In the genomic region with DNA sequence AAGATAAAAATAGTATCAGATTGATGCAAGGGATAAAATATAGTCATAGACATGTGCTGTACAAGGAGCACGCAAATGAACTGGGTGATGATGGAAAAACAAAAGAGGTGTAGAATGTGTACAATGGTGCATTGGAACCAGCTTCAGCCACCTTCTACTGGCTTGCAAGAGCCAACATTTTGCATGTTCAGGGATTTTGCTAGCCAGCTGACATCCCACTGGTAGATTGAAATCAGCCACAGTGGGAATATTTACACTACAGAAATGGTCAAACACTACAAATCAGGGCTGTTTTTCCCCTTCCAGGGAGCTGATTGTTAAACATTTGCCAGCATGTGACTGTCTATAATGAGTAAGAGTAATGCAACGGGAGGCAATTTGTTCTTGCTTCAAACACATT, we compare ENCODE assay signal across 28 cellular contexts. TPM values are rescaled to one million over a fixed set of nuclear protein-coding genes. Genes with fewer than 3 reads are reported as not detected.
"Had no signal": no experiment of that assay in that cellular context is flagged by ENCODE, and none has a peak within 500 bp of the region (broad histone marks: within the 10 kb centered on the region; RNA-seq: fewer than 3 reads in every experiment).

No MANE protein-coding gene starts in this region.

- H3K4me1 Mint-ChIP-seq: activated B cell treated with CpG ODN at 0.5 μM for 24 hours; activated T-helper 17 cell treated with anti-CD3 and anti-CD28 coated beads, Interleukin-2, amount 50 U/mL, for 72 hours; immature natural killer cell; naive thymus-derived CD4-positive, alpha-beta T cell; stimulated activated effector memory CD8-positive, alpha-beta T cell treated with anti-CD3 and anti-CD28 coated beads, Interleukin-12 subunit alpha, Interleukin-12 subunit beta, amount 100 ng/mL, for 72 hours had no signal

- H3K4me3 ChIP-seq: gastroesophageal sphincter, skin epidermis, stomach, thyroid gland, upper lobe of left lung, vagina had no signal

- H3K9me3 Mint-ChIP-seq: activated B cell treated with CpG ODN at 0.5 μM for 24 hours; activated T-cell treated with anti-CD3 and anti-CD28 coated beads, Interleukin-2, amount 50 U/mL, for 4 hours; activated T-helper 17 cell treated with anti-CD3 and anti-CD28 coated beads, Interleukin-2, amount 50 U/mL, for 72 hours; effector memory CD8-positive, alpha-beta T cell; immature natural killer cell; stimulated activated effector memory CD8-positive, alpha-beta T cell treated with anti-CD3 and anti-CD28 coated beads, Interleukin-12 subunit alpha, Interleukin-12 subunit beta, amount 100 ng/mL, for 72 hours had no signal

- H3K27me3 ChIP-seq: brain microvascular endothelial cell, gastroesophageal sphincter, stomach, thyroid gland, upper lobe of left lung, vagina had no signal

- ATAC-seq: activated CD8-positive, alpha-beta T cell treated with anti-CD3 and anti-CD28 coated beads for 36 hours; activated T-cell treated with anti-CD3 and anti-CD28 coated beads, Interleukin-2, amount 50 U/mL, for 4 hours; activated T-helper 17 cell treated with anti-CD3 and anti-CD28 coated beads, Interleukin-2, amount 50 U/mL, for 72 hours; effector memory CD8-positive, alpha-beta T cell; gastroesophageal sphincter; left colon; naive thymus-derived CD4-positive, alpha-beta T cell; sciatic nerve; stimulated activated effector memory CD8-positive, alpha-beta T cell treated with anti-CD3 and anti-CD28 coated beads, Interleukin-12 subunit alpha, Interleukin-12 subunit beta, amount 100 ng/mL, for 72 hours had no signal

- H3K4me1 ChIP-seq: gastroesophageal sphincter, stomach, thyroid gland, upper lobe of left lung had no signal

- H3K9me3 ChIP-seq: gastroesophageal sphincter, stomach, thyroid gland, upper lobe of left lung, vagina had no signal

- H3K27me3 Mint-ChIP-seq: activated B cell treated with CpG ODN at 0.5 μM for 24 hours; activated CD8-positive, alpha-beta T cell treated with anti-CD3 and anti-CD28 coated beads for 36 hours; activated T-helper 17 cell treated with anti-CD3 and anti-CD28 coated beads, Interleukin-2, amount 50 U/mL, for 72 hours; effector memory CD8-positive, alpha-beta T cell had no signal

- H3K36me3 ChIP-seq: brain microvascular endothelial cell, thyroid gland, upper lobe of left lung, vagina had no signal

- DNase-seq: activated B cell treated with CpG ODN at 0.5 μM for 24 hours; activated CD4-positive, alpha-beta T cell treated with anti-CD3 and anti-CD28 coated beads, Interleukin-2, amount 50 U/mL, for 1 hour; activated CD8-positive, alpha-beta T cell treated with anti-CD3 and anti-CD28 coated beads for 36 hours; activated gamma-delta T cell treated with Interleukin-2 at 50 U/mL for 16 hours; activated naive CD4-positive, alpha-beta T cell treated with anti-CD3 and anti-CD28 coated beads, Interleukin-2, amount 50 U/mL, for 16 hours; activated T-cell treated with anti-CD3 and anti-CD28 coated beads, Interleukin-2, amount 50 U/mL, for 4 hours; amniotic stem cell; brain microvascular endothelial cell; caudate nucleus; cortex of kidney; effector memory CD8-positive, alpha-beta T cell; erythroblast; hippocampal formation; immature natural killer cell; kidney; left colon; midbrain; naive thymus-derived CD4-positive, alpha-beta T cell; stimulated activated CD4-positive, alpha-beta T cell treated with anti-CD3 and anti-CD28 coated beads, Interleukin-4, amount 100 ng/mL, for 24 hours; stomach; upper lobe of left lung had no signal

- H3K27ac ChIP-seq: brain microvascular endothelial cell, gastroesophageal sphincter, stomach, thyroid gland, upper lobe of left lung, vagina had no signal

- H3K27ac Mint-ChIP-seq: activated B cell treated with CpG ODN at 0.5 μM for 24 hours; activated CD8-positive, alpha-beta T cell treated with anti-CD3 and anti-CD28 coated beads for 36 hours; effector memory CD8-positive, alpha-beta T cell; immature natural killer cell had no signal

- H3K4me3 Mint-ChIP-seq: activated B cell treated with CpG ODN at 0.5 μM for 24 hours; activated CD8-positive, alpha-beta T cell treated with anti-CD3 and anti-CD28 coated beads for 36 hours; activated T-cell treated with anti-CD3 and anti-CD28 coated beads, Interleukin-2, amount 50 U/mL, for 4 hours; activated T-helper 17 cell treated with anti-CD3 and anti-CD28 coated beads, Interleukin-2, amount 50 U/mL, for 72 hours; effector memory CD8-positive, alpha-beta T cell; immature natural killer cell; naive thymus-derived CD4-positive, alpha-beta T cell; stimulated activated effector memory CD8-positive, alpha-beta T cell treated with anti-CD3 and anti-CD28 coated beads, Interleukin-12 subunit alpha, Interleukin-12 subunit beta, amount 100 ng/mL, for 72 hours had no signal

RNA-seq across cellular contexts. Expression of gene KCNN3, which starts 43.2 kb away (rescaled TPM):
- polyA plus RNA-seq: immature natural killer cell; naive thymus-derived CD4-positive, alpha-beta T cell had no signal
